In genomic region chr7:151745090-151745638, GRCh38 we compare ENCODE assay signal across 9 cellular contexts.
A peak's percentile ranks its signal among the peaks of the same experiment; 100 is the strongest.
DNase-seq lines count a peak whose midpoint lies in the region; ATAC-seq and TF ChIP-seq lines count a peak whose summit lies in the region.
"Had no signal": no experiment of that assay in that cellular context is flagged by ENCODE, and none has a peak within 500 bp of the region (broad histone marks: within the 10 kb centered on the region; RNA-seq: fewer than 3 reads in every experiment).

No MANE protein-coding gene starts in this region.

- TF ChIP-seq CTCF in GM12865 (IDR thresholded peaks at IDR 0.05; ENCODE audit: insufficient read depth, low read depth, low read length, missing control alignments) = peak; percentile 12
- TF ChIP-seq CTCF in omental fat pad (IDR thresholded peaks at IDR 0.05) = no peak
- no peak for TF ChIP-seq CTCF in GM20000 (IDR thresholded peaks at IDR 0.05; ENCODE audit: extremely low read depth, missing control alignments)

- DNase-seq in GM12865 (ENCODE audit: low read depth) = no peak
- DNase-seq in NCI-H226 = peak; percentile 73
- DNase-seq in effector memory CD8-positive, alpha-beta T cell = no peak
- DNase-seq in omental fat pad (ENCODE audit: low spot score) = no peak
- DNase-seq in GM20000 (ENCODE audit: low spot score) = no peak
- DNase-seq: naive B cell had no signal

- H3K4me1 Mint-ChIP-seq in effector memory CD8-positive, alpha-beta T cell (ENCODE audit: low read depth in 2 of 2) = peaks cover 8% of the 10 kb centered on the region in 2 donors

- H3K36me3 Mint-ChIP-seq in effector memory CD8-positive, alpha-beta T cell (ENCODE audit: insufficient read depth) = peaks cover 8% of the 10 kb centered on the region

- H3K4me3 Mint-ChIP-seq in effector memory CD8-positive, alpha-beta T cell = no peak overlapping the region
- H3K4me3 Mint-ChIP-seq: naive B cell had no signal

- no peak overlapping the region for H3K4me3 ChIP-seq in GM12865 (ENCODE audit: low read depth, low read length)

- H3K27me3 Mint-ChIP-seq in effector memory CD8-positive, alpha-beta T cell = no peaks in the 10 kb centered on the region
- H3K27me3 Mint-ChIP-seq: naive B cell had no signal

- no peak overlapping the region for H3K27ac Mint-ChIP-seq in effector memory CD8-positive, alpha-beta T cell

- peak; percentile 54 for ATAC-seq in effector memory CD8-positive, alpha-beta T cell (replicated peaks)
- ATAC-seq in omental fat pad (ENCODE audit: low FRiP score) (peak; percentile 32), HG02588 (IDR thresholded peaks at IDR 0.05; ENCODE audit: unreplicated experiment) (no peak), HG03196 (IDR thresholded peaks at IDR 0.05; ENCODE audit: unreplicated experiment) (no peak), GM21447 (IDR thresholded peaks at IDR 0.05; ENCODE audit: unreplicated experiment) (no peak)

- H3K9me3 Mint-ChIP-seq in effector memory CD8-positive, alpha-beta T cell = no peaks in the 10 kb centered on the region
- H3K9me3 Mint-ChIP-seq: naive B cell had no signal

Comparison
In these comparisons a context has a peak if more than half of its experiments do, and no peak if none do; other contexts are left out.
1. ATAC-seq: peak in effector memory CD8-positive, alpha-beta T cell (single experiment) and omental fat pad (single experiment); none in HG02588 (single experiment), HG03196 (single experiment) and GM21447 (single experiment).